Comparison of ENCODE assay signal across 8 cellular contexts in the genomic region with DNA sequence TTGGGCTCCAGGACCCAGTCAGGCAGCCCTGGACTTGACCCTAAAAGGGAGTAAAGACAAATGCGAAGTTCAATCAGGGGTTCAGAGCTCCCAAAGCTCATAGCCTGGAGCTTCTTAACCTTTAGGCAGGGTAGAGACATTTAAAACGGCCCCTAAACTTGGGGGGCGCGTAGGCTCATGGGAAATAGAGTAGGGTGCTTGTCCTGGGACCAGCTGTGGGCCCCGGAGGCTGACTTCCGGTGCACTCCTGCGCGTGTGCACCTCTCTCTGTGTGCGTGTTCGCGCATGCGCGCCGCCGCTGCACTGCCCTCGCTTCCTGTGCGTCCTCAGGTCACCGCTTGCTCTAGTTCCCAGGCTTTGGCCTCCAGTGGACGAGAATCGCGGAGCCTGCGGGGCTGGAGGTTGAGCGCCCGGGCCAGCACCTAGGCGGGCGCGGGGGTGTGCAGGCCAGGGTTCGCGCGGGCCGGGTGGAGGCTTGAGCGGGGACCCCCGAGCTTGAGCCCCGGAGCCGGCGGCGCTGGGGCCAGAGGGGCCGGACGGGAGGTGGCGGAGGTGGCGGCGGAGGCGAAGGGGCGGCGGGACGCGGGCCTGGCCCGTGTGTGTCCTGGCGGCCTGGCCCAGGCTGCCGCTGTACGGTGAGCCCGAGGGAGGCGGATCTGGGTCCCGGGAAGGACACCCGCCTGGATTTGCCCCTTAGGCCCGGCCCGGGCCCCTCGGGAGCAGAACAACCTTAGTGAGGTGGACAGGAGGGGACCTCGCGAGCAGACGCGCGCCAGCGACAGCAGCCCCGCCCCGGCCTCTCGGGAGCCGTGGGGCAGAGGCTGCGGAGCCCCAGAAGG.
DNase-seq lines count a peak whose midpoint lies in the region; ATAC-seq lines count a peak whose summit lies in the region.

TSS of gene RBAK (plus strand) at position 303 of the 839 bp plus-strand sequence. CDS start 2,217 bp downstream, outside the sequence.

- peak; percentile 99 for ATAC-seq in GM19468 (IDR thresholded peaks at IDR 0.05; ENCODE audit: extremely low read depth, unreplicated experiment)

- DNase-seq in COLO668 (lab: John Stamatoyannopoulos, UW; ENCODE audit: unreplicated experiment) (peak; percentile 98), HS-27A (ENCODE audit: low read depth) (peak; percentile 63), medulla oblongata (ENCODE audit: extremely low spot score) (peak; percentile 96)
- peak; percentile 91 for DNase-seq in NK-92 treated with Interleukin-12 subunit alpha and Interleukin-12 subunit beta, amount 100 ng/mL, for 24 hours (lab: John Stamatoyannopoulos, UW)
- peak; percentile 93 for DNase-seq in activated CD8-positive, alpha-beta memory T cell treated with anti-CD3 and anti-CD28 coated beads for 24 hours
- DNase-seq in effector CD8-positive, alpha-beta T cell (lab: John Stamatoyannopoulos, UW) = peak; percentile 81
- peak; percentile 74 to 86 (median 80) for DNase-seq in stimulated activated CD4-positive, alpha-beta T cell treated with anti-CD3 and anti-CD28 coated beads, TNF-alpha, amount 100 ng/mL, for 48 hours (ENCODE audit: low read depth in 3 of 3)

Comparison
In these comparisons a context has a peak if more than half of its experiments do, and no peak if none do; other contexts are left out.
1. Peak in every context shown above with its lines: DNase-seq and ATAC-seq.